In the genomic region with DNA sequence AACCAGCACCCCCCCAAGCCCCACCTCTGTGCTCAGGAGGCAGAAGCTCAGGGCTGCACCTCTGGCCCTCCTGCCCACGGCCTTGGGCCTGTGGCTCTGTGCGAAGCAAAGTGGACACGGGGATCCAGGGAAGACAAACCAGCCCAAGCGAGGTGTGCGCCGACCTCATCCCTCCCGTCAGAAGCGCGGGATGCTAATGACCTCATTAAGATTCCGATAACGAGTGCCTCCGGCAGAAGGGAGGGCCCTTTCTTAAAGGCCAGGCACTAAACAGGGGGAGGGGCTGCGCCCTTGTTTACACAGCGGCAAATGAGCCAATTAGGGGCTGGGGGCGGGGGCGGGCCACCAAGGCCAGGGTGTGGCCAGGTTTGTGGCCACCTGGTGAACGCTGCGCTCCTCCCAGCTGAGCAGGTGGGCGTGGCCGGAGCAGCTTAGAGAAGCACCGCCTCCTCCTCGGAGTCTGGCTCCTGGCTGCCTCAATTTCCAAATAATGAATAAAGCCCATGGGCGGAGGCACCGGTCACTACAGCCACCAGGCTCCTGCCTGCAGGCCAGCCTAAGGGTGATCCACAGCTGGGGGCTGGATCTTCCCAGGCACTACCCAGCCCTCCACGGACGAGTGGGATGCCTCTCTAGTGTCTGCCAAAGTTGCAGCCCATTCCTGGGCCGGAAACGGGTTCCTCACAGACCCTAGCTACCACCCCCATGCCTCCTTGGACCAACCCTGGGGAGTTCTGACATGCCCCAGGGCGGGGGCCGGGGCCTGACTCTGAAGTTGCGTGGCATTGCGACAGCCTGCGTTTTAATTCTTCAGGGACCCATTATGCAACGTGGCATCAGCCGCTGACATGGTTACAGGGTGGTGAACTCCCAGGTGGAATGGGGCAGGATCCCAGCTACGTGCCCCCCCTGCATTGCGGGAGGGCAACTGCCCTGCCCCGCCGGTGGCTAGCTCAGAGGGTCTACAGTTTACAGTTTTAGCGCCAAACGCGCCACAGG, we compare ENCODE assay signal across 7 cellular contexts. TPM values are rescaled to one million over a fixed set of nuclear protein-coding genes. Genes with fewer than 3 reads are reported as not detected.
DNase-seq lines count a peak whose midpoint lies in the region; ATAC-seq and TF ChIP-seq lines count a peak whose summit lies in the region.

No MANE protein-coding gene starts in this region.

- H3K56ac ChIP-seq in H9 (ENCODE audit: insufficient read length, low read depth, low read length), result no peak overlapping the region

- DNase-seq in H9 (peak; percentile 100), NCI-H82 (lab: John Stamatoyannopoulos, UW) (peak; percentile 97), SW 1271 (lab: John Stamatoyannopoulos, UW) (no peak), epidermal melanocyte (ENCODE audit: insufficient read length, low spot score) (no peak)

- no peak for TF ChIP-seq RAD21 in neural cell (conservative IDR thresholded peaks at IDR 0.05)

- H3K9ac ChIP-seq in H9 (ENCODE audit: extremely low read depth, insufficient read length, low read length), result no peak overlapping the region
- H3K9ac ChIP-seq in duodenal mucosa (ENCODE audit: low read depth in 1 of 2, low read length in 2 of 2), result peak overlapping the region; percentile 51 to 74
- peak overlapping the region; percentile 94 for H3K9ac ChIP-seq in neural cell (ENCODE audit: low read length)

- no peak overlapping the region for H2AK5ac ChIP-seq in H9 (ENCODE audit: insufficient read length, low read length)

- no peak overlapping the region for H2BK12ac ChIP-seq in H9 (ENCODE audit: insufficient read length, low read depth, low read length)

- no peaks in the 10 kb centered on the region for H3F3A ChIP-seq in neural cell (ENCODE audit: insufficient read depth, low read length, poor library complexity, severe bottlenecking)

- H4K20me1 ChIP-seq in H9 (ENCODE audit: control insufficient read depth, insufficient read depth, insufficient read length) (no peaks in the 10 kb centered on the region), neural cell (ENCODE audit: insufficient read depth) (peaks cover 48% of the 10 kb centered on the region)

- peaks cover 58% of the 10 kb centered on the region for H3K27me3 ChIP-seq in H9 (ENCODE audit: insufficient read depth, low read length)
- H3K27me3 ChIP-seq in duodenal mucosa (ENCODE audit: control insufficient read depth in 1 of 2, insufficient read depth in 2 of 2, low read length in 2 of 2), result peaks cover 13 to 14% of the 10 kb centered on the region in 2 donors
- peaks cover 35% of the 10 kb centered on the region for H3K27me3 ChIP-seq in neural cell (ENCODE audit: insufficient read depth, low read depth, low read length)

- peaks cover 0 to 5% of the 10 kb centered on the region in 2 experiments; a peak in 3 of 5 replicates for H3K9me3 Mint-ChIP-seq in H9

- TF ChIP-seq CTCF in H9 (conservative IDR thresholded peaks at IDR 0.05) (no peak), neural cell (IDR thresholded peaks at IDR 0.05; ENCODE audit: poor library complexity, severe bottlenecking) (no peak)

- no CpG with 5 or more reads among the region's 42 CpGs for WGBS in H9 (ENCODE audit: extremely low coverage, insufficient read length, low lambda C conversion rate)

- H3K36me3 ChIP-seq in duodenal mucosa (ENCODE audit: control insufficient read depth in 1 of 2, insufficient read depth in 2 of 2, low read length in 2 of 2) (peaks cover 0 to 10% of the 10 kb centered on the region in 2 donors), neural cell (ENCODE audit: insufficient read depth, low read length) (no peaks in the 10 kb centered on the region)

- H3K4me1 ChIP-seq in H9 (ENCODE audit: insufficient read depth, low read length) (peaks cover 2% of the 10 kb centered on the region; the same call in 1 of the 2 replicates), duodenal mucosa (ENCODE audit: control insufficient read depth in 1 of 2, insufficient read depth in 2 of 2, low read length in 2 of 2) (peaks cover 40 to 44% of the 10 kb centered on the region in 2 donors)

- no peak overlapping the region for H3K4ac ChIP-seq in H9 (ENCODE audit: low read depth, low read length)

- H2BK120ac ChIP-seq in H9 (ENCODE audit: low read depth, low read length, poor library complexity, severe bottlenecking), result no peak overlapping the region

- no peak overlapping the region for H3T11ph ChIP-seq in H9 (ENCODE audit: low read length)

- H3K36me3 Mint-ChIP-seq in H9 (ENCODE audit: insufficient read depth in 1 of 3, low read depth in 3 of 3), result no peaks in the 10 kb centered on the region; a peak in 1 of 7 replicates

- no peak overlapping the region for H2BK20ac ChIP-seq in H9 (ENCODE audit: low read depth, low read length, poor library complexity, severe bottlenecking)

- no peak overlapping the region for H3K27ac ChIP-seq in H9 (ENCODE audit: insufficient read length, low read depth, low read length)
- H3K27ac ChIP-seq in duodenal mucosa (ENCODE audit: low read depth, low read length), result peak overlapping the region; percentile 34
- peak overlapping the region; percentile 97 for H3K27ac ChIP-seq in neural cell (ENCODE audit: low read length)

- H3K79me1 ChIP-seq in H9 (ENCODE audit: insufficient read depth, low read depth, low read length, poor library complexity, severe bottlenecking), result no peaks in the 10 kb centered on the region

- H3K9me3 ChIP-seq in H9 (ENCODE audit: control insufficient read depth, low read depth, low read length) (no peaks in the 10 kb centered on the region), duodenal mucosa (ENCODE audit: control insufficient read depth in 1 of 2, low read length in 2 of 2) (no peaks in the 10 kb centered on the region), neural cell (ENCODE audit: low read length) (no peaks in the 10 kb centered on the region)

- H2AFZ ChIP-seq in H9 (ENCODE audit: low read length) (no peak overlapping the region), neural cell (ENCODE audit: low read depth, low read length) (no peak overlapping the region)

- H4K8ac ChIP-seq in H9 (replicated peaks; ENCODE audit: insufficient read length, low read depth, low read length), result no peak overlapping the region

- H3K79me2 ChIP-seq in H9 (ENCODE audit: insufficient read depth, low read length) (no peaks in the 10 kb centered on the region), neural cell (replicated peaks; ENCODE audit: insufficient read depth, low read length) (peaks cover 43% of the 10 kb centered on the region)

- no peak overlapping the region for H2BK15ac ChIP-seq in H9 (ENCODE audit: low read depth, low read length)

- H3K14ac ChIP-seq in H9 (ENCODE audit: insufficient read depth, low read length), result peak overlapping the region; percentile 54; the same call in 1 of the 2 replicates

- H3K9me2 ChIP-seq in neural cell (ENCODE audit: insufficient read depth, low read length), result no peaks in the 10 kb centered on the region

- TF ChIP-seq EP300 in neural cell (conservative IDR thresholded peaks at IDR 0.05; ENCODE audit: poor library complexity, severe bottlenecking), result no peak

- H4K5ac ChIP-seq in H9 (ENCODE audit: insufficient read length, low read depth, low read length), result no peak overlapping the region

- ATAC-seq in GM18498 (IDR thresholded peaks at IDR 0.05; ENCODE audit: unreplicated experiment), result no peak

- H2BK5ac ChIP-seq in H9 (ENCODE audit: insufficient read length, low read length), result no peak overlapping the region

- H3K4me2 ChIP-seq in H9 (ENCODE audit: insufficient read depth, insufficient read length, low read length) (peak overlapping the region; percentile 86), neural cell (ENCODE audit: low read length) (peak overlapping the region; percentile 96)

- H3K18ac ChIP-seq in H9 (ENCODE audit: insufficient read length, low read depth, low read length), result peak overlapping the region; percentile 30

- H3K4me1 Mint-ChIP-seq in H9, result peaks cover 28 to 46% of the 10 kb centered on the region in 2 experiments

- H4K91ac ChIP-seq in H9 (ENCODE audit: insufficient read length, low read depth, low read length), result no peak overlapping the region

- peaks cover 37% of the 10 kb centered on the region for H3K23me2 ChIP-seq in H9 (ENCODE audit: insufficient read length, low read depth, low read length, poor library complexity, severe bottlenecking)

- peak overlapping the region; percentile 66 to 85 for H3K4me3 Mint-ChIP-seq in H9

- H3K27ac Mint-ChIP-seq in H9, result no peak overlapping the region

- H3K4me3 ChIP-seq in duodenal mucosa (ENCODE audit: low read depth in 1 of 2, low read length in 2 of 2) (peak overlapping the region; percentile 91), neural cell (ENCODE audit: low read length) (peak overlapping the region; percentile 83)

- no peak overlapping the region for H3K23ac ChIP-seq in H9 (ENCODE audit: insufficient read length, low read depth, low read length)

- peaks cover 89% of the 10 kb centered on the region for H3K27me3 Mint-ChIP-seq in H9 (ENCODE audit: low read depth)

TF ChIP-seq in neural cell, 6 proteins besides CTCF, POLR2A, EP300 and RAD21:
- TF ChIP-seq TAF1 (IDR thresholded peaks at IDR 0.05; ENCODE audit: low read depth) (no peak), SMC3 (conservative IDR thresholded peaks at IDR 0.05; ENCODE audit: poor library complexity) (no peak), EZH2 (IDR thresholded peaks at IDR 0.05; ENCODE audit: borderline replicate concordance, insufficient read depth, low read length, poor library complexity, severe bottlenecking) (no peak), POLR2AphosphoS5 (IDR thresholded peaks at IDR 0.05) (no peak), MXI1 (conservative IDR thresholded peaks at IDR 0.05; ENCODE audit: poor library complexity, severe bottlenecking) (no peak)

RNA-seq across cellular contexts. Expression of a gene that starts 3.0 kb away (rescaled TPM):
- total RNA-seq in H9 (2021), result 5.1 and 6.2 TPM in 2 replicates
- polyA plus RNA-seq in neural cell, result 31.9 and 34.6 TPM in 2 replicates
- polyA minus RNA-seq in neural cell, result 43.3 and 45.8 TPM in 2 replicates

RNA-seq across cellular contexts. Expression of a gene that starts 39.4 kb away (rescaled TPM):
- 1.2 and 2.9 TPM in 2 replicates for total RNA-seq in H9 (2021)
- 15.4 and 27.6 TPM in 2 replicates for polyA plus RNA-seq in neural cell
- 26.4 and 33.8 TPM in 2 replicates for polyA minus RNA-seq in neural cell

RNA-seq across cellular contexts. Expression of a gene that starts 58.3 kb away (rescaled TPM):
- 77.4 and 79.4 TPM in 2 replicates for total RNA-seq in H9 (2021)
- 15.9 and 16.9 TPM in 2 replicates for polyA plus RNA-seq in neural cell
- polyA minus RNA-seq in neural cell, result 27.1 and 28.5 TPM in 2 replicates

Comparison
In these comparisons a context has a peak if more than half of its experiments do, and no peak if none do; other contexts are left out.
1. DNase-seq: peak in H9 (single experiment) and NCI-H82 (single experiment); none in SW 1271 (0 of 2) and epidermal melanocyte (single experiment).